18 cellular contexts compared by ENCODE assay signal in the genomic region with DNA sequence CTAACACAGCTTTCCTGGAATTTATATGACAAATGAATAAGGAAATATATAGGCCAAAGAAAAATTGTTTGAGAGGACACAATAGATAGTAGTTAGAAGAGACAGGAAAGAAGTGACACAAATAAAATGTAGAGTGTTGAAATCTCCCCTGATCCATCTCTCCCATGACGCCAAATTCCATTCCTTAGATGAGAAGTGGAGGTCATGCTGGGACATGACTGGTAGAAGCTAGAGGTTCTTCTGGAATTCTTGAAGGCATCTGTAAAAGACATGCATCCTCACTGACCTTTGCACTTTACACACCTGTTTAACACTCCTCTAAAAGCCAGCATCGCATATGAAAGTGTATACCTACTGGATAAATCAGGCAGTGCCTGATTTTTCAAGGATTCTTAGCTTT.
"Had no signal": no experiment of that assay in that cellular context is flagged by ENCODE, and none has a peak within 500 bp of the region (broad histone marks: within the 10 kb centered on the region; RNA-seq: fewer than 3 reads in every experiment).

No MANE protein-coding gene starts in this region.

- H2AFZ ChIP-seq: hepatocyte had no signal

- ATAC-seq: activated CD4-positive, CD25-positive, alpha-beta regulatory T cell treated with anti-CD3 and anti-CD28 coated beads, Interleukin-2, amount 50 U/mL, for 24 hours; natural killer cell treated with Interleukin-12 subunit alpha and Interleukin-12 subunit beta and Interleukin-15 and Interleukin-18, amount 100 ng/mL, for 72 hours had no signal

- H3K4me3 ChIP-seq: hepatocyte, left ventricle myocardium inferior, right atrium auricular region, smooth muscle cell had no signal

- H3K36me3 ChIP-seq: left ventricle myocardium inferior, right atrium auricular region had no signal

- H3K27ac ChIP-seq: hepatocyte, left ventricle myocardium inferior, right atrium auricular region had no signal

- H3K9me3 ChIP-seq: left ventricle myocardium inferior, right atrium auricular region had no signal

- H3K27me3 ChIP-seq: hepatocyte, right atrium auricular region had no signal

- H3K27ac Mint-ChIP-seq: activated naive CD4-positive, alpha-beta T cell treated with anti-CD3 and anti-CD28 coated beads for 36 hours; activated T-helper 2 cell treated with anti-CD3 and anti-CD28 coated beads, Interferon-gamma antibody, Interleukin-2, Interleukin-4, amounts not matched to agents 10 μg/mL and 5 μg/mL and 100 μg/mL, durations not matched to agents 14 hours and 24 hours and 36 hours; natural killer cell treated with Interleukin-12 subunit alpha and Interleukin-12 subunit beta and Interleukin-15 and Interleukin-18, amount 100 ng/mL, for 72 hours; stimulated activated naive CD8-positive, alpha-beta T cell treated with anti-CD3 and anti-CD28 coated beads, Interleukin-15, Interleukin-2, amounts not matched to agents 100 ng/mL and 50 ng/mL, for 24 hours had no signal

- H3K36me3 Mint-ChIP-seq: natural killer cell treated with Interleukin-12 subunit alpha and Interleukin-12 subunit beta and Interleukin-15 and Interleukin-18, amount 100 ng/mL, for 72 hours had no signal

- H3K9me3 Mint-ChIP-seq: activated naive CD4-positive, alpha-beta T cell treated with anti-CD3 and anti-CD28 coated beads for 36 hours; activated T-helper 2 cell treated with anti-CD3 and anti-CD28 coated beads, Interferon-gamma antibody, Interleukin-2, Interleukin-4, amounts not matched to agents 10 μg/mL and 5 μg/mL and 100 μg/mL, durations not matched to agents 14 hours and 24 hours and 36 hours; natural killer cell treated with Interleukin-12 subunit alpha and Interleukin-12 subunit beta and Interleukin-15 and Interleukin-18, amount 100 ng/mL, for 72 hours; stimulated activated naive CD8-positive, alpha-beta T cell treated with anti-CD3 and anti-CD28 coated beads, Interleukin-15, Interleukin-2, amounts not matched to agents 100 ng/mL and 50 ng/mL, for 24 hours had no signal

- DNase-seq: activated naive CD4-positive, alpha-beta T cell treated with anti-CD3 and anti-CD28 coated beads for 36 hours; activated T-cell treated with anti-CD3 and anti-CD28 coated beads for 4 hours; caudate nucleus; cortex of kidney; effector CD4-positive, alpha-beta T cell; islet precursor cell; left ventricle myocardium inferior; mesendoderm; stimulated activated CD4-positive, alpha-beta T cell treated with anti-CD3 and anti-CD28 coated beads, Interleukin-4, amount 100 ng/mL, for 4 hours; stimulated activated CD8-positive, alpha-beta memory T cell treated with anti-CD3 and anti-CD28 coated beads, Interleukin-4, amount 100 ng/mL, for 48 hours; T-helper 9 cell had no signal

- H3K4me3 Mint-ChIP-seq: activated naive CD4-positive, alpha-beta T cell treated with anti-CD3 and anti-CD28 coated beads for 36 hours; natural killer cell treated with Interleukin-12 subunit alpha and Interleukin-12 subunit beta and Interleukin-15 and Interleukin-18, amount 100 ng/mL, for 72 hours; stimulated activated naive CD8-positive, alpha-beta T cell treated with anti-CD3 and anti-CD28 coated beads, Interleukin-15, Interleukin-2, amounts not matched to agents 100 ng/mL and 50 ng/mL, for 24 hours had no signal

- H3K4me2 ChIP-seq: hepatocyte, smooth muscle cell had no signal
